Comparison of ENCODE assay signal across 22 cellular contexts in genomic region chr6:137487181-137487910, GRCh38. TPM values are rescaled to one million over a fixed set of nuclear protein-coding genes. Genes with fewer than 3 reads are reported as not detected.
DNase-seq lines count a peak whose midpoint lies in the region; ATAC-seq, FAIRE-seq and TF ChIP-seq lines count a peak whose summit lies in the region.
"Had no signal": no experiment of that assay in that cellular context is flagged by ENCODE, and none has a peak within 500 bp of the region (broad histone marks: within the 10 kb centered on the region; RNA-seq: fewer than 3 reads in every experiment).

No MANE protein-coding gene starts in this region.

- no peak for TF ChIP-seq CTCF in HepG2 (CRISPR knock-in tag; IDR thresholded peaks at IDR 0.05)

- no peaks in the 10 kb centered on the region for H3K79me2 ChIP-seq in HepG2 (ENCODE audit: insufficient read depth, low read length)

- no peaks in the 10 kb centered on the region for H4K20me1 ChIP-seq in HepG2 (ENCODE audit: insufficient read depth, low read length)

- TF ChIP-seq EP300 in HepG2 (IDR thresholded peaks at IDR 0.05; ENCODE audit: low read depth in 2 of 2, low read length in 2 of 2): no peak
- no peak for TF ChIP-seq EP300 in HepG2 (CRISPR knock-in tag; IDR thresholded peaks at IDR 0.05; ENCODE audit: borderline replicate concordance)

- H3K4me2 ChIP-seq in HepG2 (ENCODE audit: low read depth, low read length): no peak overlapping the region

- no peak for FAIRE-seq in HepG2 (lab: Jason Lieb, UNC)
- FAIRE-seq: HTR-8/SVneo, pancreas, TTC549 had no signal

- H3K27ac Mint-ChIP-seq in activated naive CD8-positive, alpha-beta T cell treated with anti-CD3 and anti-CD28 coated beads, Interleukin-2, amount 10 ng/mL, durations not matched to agents 7 days and 5 days: peak overlapping the region; percentile 69
- no peak overlapping the region for H3K27ac Mint-ChIP-seq in activated naive CD8-positive, alpha-beta T cell treated with anti-CD3 and anti-CD28 coated beads for 36 hours
- peak overlapping the region; percentile 73 for H3K27ac Mint-ChIP-seq in T-helper 17 cell
- peak overlapping the region; percentile 56 for H3K27ac Mint-ChIP-seq in stimulated activated naive B cell treated with anti-CD40 and anti-IgM and Interleukin-4, amounts not matched to agents 10 μg/mL and 1 μg/mL and 100 μg/mL, for 72 hours
- H3K27ac Mint-ChIP-seq: mesothelial cell of epicardium had no signal

- BruUV-seq in HepG2 (replicated peaks; lab: Mats Ljungman, UMichigan): no TSS peak

- DNase-seq in activated naive CD8-positive, alpha-beta T cell treated with anti-CD3 and anti-CD28 coated beads, Interleukin-2, amount 10 ng/mL, durations not matched to agents 7 days and 5 days: no peak
- no peak for DNase-seq in activated naive CD8-positive, alpha-beta T cell treated with anti-CD3 and anti-CD28 coated beads for 36 hours
- DNase-seq in T-helper 17 cell (no peak), NCI-H524 (lab: John Stamatoyannopoulos, UW) (no peak), HepG2 (ENCODE audit: low spot score) (no peak), right cardiac atrium (no peak)
- DNase-seq in stimulated activated naive B cell treated with anti-CD40 and anti-IgM and Interleukin-4, amounts not matched to agents 10 μg/mL and 1 μg/mL and 100 μg/mL, for 72 hours: no peak
- DNase-seq: body of pancreas, erythroblast, NCI-H1930, NCI-H510A, PC-3, SJCRH30, transverse colon had no signal

- H3K36me3 ChIP-seq in iPS-15b (ENCODE audit: control insufficient read depth, insufficient read depth, low read length): no peaks in the 10 kb centered on the region
- H3K36me3 ChIP-seq in HepG2 (replicated peaks in 1 of 2; ENCODE audit: control insufficient read depth in 1 of 2, insufficient read depth in 2 of 2, low read length in 2 of 2): no peaks in the 10 kb centered on the region
- H3K36me3 ChIP-seq: pancreas, SJCRH30, transverse colon had no signal

- POLR2A ChIA-PET in activated naive CD8-positive, alpha-beta T cell treated with anti-CD3 and anti-CD28 coated beads, Interleukin-2, amount 10 ng/mL, durations not matched to agents 7 days and 5 days (lab: Charles Lee): no interaction called here
- POLR2A ChIA-PET in HepG2 (lab: Yijun Ruan, JAX): no interaction called here

- intact Hi-C loops in HepG2 (cut with micrococcal nuclease; ENCODE audit: unreplicated experiment) (no loop called here), right cardiac atrium (cut with DNase I) (no loop called here)

- ATAC-seq in activated naive CD8-positive, alpha-beta T cell treated with anti-CD3 and anti-CD28 coated beads, Interleukin-2, amount 10 ng/mL, durations not matched to agents 7 days and 5 days (ENCODE audit: low read depth): no peak
- ATAC-seq in T-helper 17 cell (no peak), HepG2 (no peak), right cardiac atrium (no peak)
- ATAC-seq in stimulated activated naive B cell treated with anti-CD40 and anti-IgM and Interleukin-4, amounts not matched to agents 10 μg/mL and 1 μg/mL and 100 μg/mL, for 72 hours (replicated peaks): no peak
- ATAC-seq: body of pancreas, PC-3 had no signal

- H3K4me3 ChIP-seq in iPS-15b (ENCODE audit: low read depth, low read length): peak overlapping the region; percentile 62
- no peak overlapping the region for H3K4me3 ChIP-seq in HepG2 (replicated peaks in 1 of 3; ENCODE audit: insufficient read depth in 1 of 3, low read depth in 2 of 3, low read length in 3 of 3)
- H3K4me3 ChIP-seq in right cardiac atrium (ENCODE audit: low read length): no peak overlapping the region
- H3K4me3 ChIP-seq: body of pancreas, SJCRH30, smooth muscle cell, transverse colon had no signal

- H3K27ac ChIP-seq in HepG2 (ENCODE audit: extremely low read length, insufficient read depth, low read length) (no peak overlapping the region), right cardiac atrium (ENCODE audit: low read length) (no peak overlapping the region)
- H3K27ac ChIP-seq: body of pancreas, pancreas, SJCRH30, transverse colon had no signal

- CTCF ChIA-PET in HepG2 (lab: Yijun Ruan, JAX; ENCODE audit: low intra/inter-chr PET ratio, low total read pairs): no interaction called here

- no peak overlapping the region for H3K4me3 Mint-ChIP-seq in activated naive CD8-positive, alpha-beta T cell treated with anti-CD3 and anti-CD28 coated beads, Interleukin-2, amount 10 ng/mL, durations not matched to agents 7 days and 5 days
- H3K4me3 Mint-ChIP-seq in activated naive CD8-positive, alpha-beta T cell treated with anti-CD3 and anti-CD28 coated beads for 36 hours: no peak overlapping the region
- H3K4me3 Mint-ChIP-seq in T-helper 17 cell: peak overlapping the region; percentile 47
- H3K4me3 Mint-ChIP-seq in stimulated activated naive B cell treated with anti-CD40 and anti-IgM and Interleukin-4, amounts not matched to agents 10 μg/mL and 1 μg/mL and 100 μg/mL, for 72 hours: peak overlapping the region; percentile 57 to 58
- H3K4me3 Mint-ChIP-seq: mesothelial cell of epicardium had no signal

- H3K9me3 Mint-ChIP-seq in activated naive CD8-positive, alpha-beta T cell treated with anti-CD3 and anti-CD28 coated beads, Interleukin-2, amount 10 ng/mL, durations not matched to agents 7 days and 5 days: no peaks in the 10 kb centered on the region
- H3K9me3 Mint-ChIP-seq in activated naive CD8-positive, alpha-beta T cell treated with anti-CD3 and anti-CD28 coated beads for 36 hours: no peaks in the 10 kb centered on the region
- no peaks in the 10 kb centered on the region for H3K9me3 Mint-ChIP-seq in stimulated activated naive B cell treated with anti-CD40 and anti-IgM and Interleukin-4, amounts not matched to agents 10 μg/mL and 1 μg/mL and 100 μg/mL, for 72 hours
- H3K9me3 Mint-ChIP-seq: mesothelial cell of epicardium had no signal

- H3K4me1 Mint-ChIP-seq in activated naive CD8-positive, alpha-beta T cell treated with anti-CD3 and anti-CD28 coated beads, Interleukin-2, amount 10 ng/mL, durations not matched to agents 7 days and 5 days: peaks cover 11% of the 10 kb centered on the region
- peaks cover 31% of the 10 kb centered on the region for H3K4me1 Mint-ChIP-seq in activated naive CD8-positive, alpha-beta T cell treated with anti-CD3 and anti-CD28 coated beads for 36 hours
- H3K4me1 Mint-ChIP-seq in T-helper 17 cell: peaks cover 17% of the 10 kb centered on the region
- H3K4me1 Mint-ChIP-seq in stimulated activated naive B cell treated with anti-CD40 and anti-IgM and Interleukin-4, amounts not matched to agents 10 μg/mL and 1 μg/mL and 100 μg/mL, for 72 hours: peaks cover 9 to 44% of the 10 kb centered on the region in 2 donors

- 44% methylated on average over 17 of the region's 23 CpGs for WGBS in HepG2 (ENCODE audit: low lambda C conversion rate)
- WGBS in right cardiac atrium: 6% methylated on average over 23 of the region's 23 CpGs

- TF ChIP-seq RAD21 in HepG2 (CRISPR knock-in tag; IDR thresholded peaks at IDR 0.05): no peak

- TF ChIP-seq POLR2A in HepG2 (IDR thresholded peaks at IDR 0.05; ENCODE audit: insufficient read depth in 1 of 2, low read depth in 2 of 2, low read length in 2 of 2): no peak

- peaks cover 94% of the 10 kb centered on the region for H3K27me3 Mint-ChIP-seq in activated naive CD8-positive, alpha-beta T cell treated with anti-CD3 and anti-CD28 coated beads, Interleukin-2, amount 10 ng/mL, durations not matched to agents 7 days and 5 days
- peaks cover 87% of the 10 kb centered on the region for H3K27me3 Mint-ChIP-seq in activated naive CD8-positive, alpha-beta T cell treated with anti-CD3 and anti-CD28 coated beads for 36 hours
- peaks cover 88% of the 10 kb centered on the region for H3K27me3 Mint-ChIP-seq in T-helper 17 cell
- H3K27me3 Mint-ChIP-seq in stimulated activated naive B cell treated with anti-CD40 and anti-IgM and Interleukin-4, amounts not matched to agents 10 μg/mL and 1 μg/mL and 100 μg/mL, for 72 hours: peaks cover 70 to 84% of the 10 kb centered on the region in 2 donors

- H3K36me3 Mint-ChIP-seq in activated naive CD8-positive, alpha-beta T cell treated with anti-CD3 and anti-CD28 coated beads, Interleukin-2, amount 10 ng/mL, durations not matched to agents 7 days and 5 days: peaks cover 3% of the 10 kb centered on the region
- no peaks in the 10 kb centered on the region for H3K36me3 Mint-ChIP-seq in activated naive CD8-positive, alpha-beta T cell treated with anti-CD3 and anti-CD28 coated beads for 36 hours
- peaks cover 4% of the 10 kb centered on the region for H3K36me3 Mint-ChIP-seq in T-helper 17 cell (ENCODE audit: low read depth)
- peaks cover 0 to 2% of the 10 kb centered on the region in 2 donors for H3K36me3 Mint-ChIP-seq in stimulated activated naive B cell treated with anti-CD40 and anti-IgM and Interleukin-4, amounts not matched to agents 10 μg/mL and 1 μg/mL and 100 μg/mL, for 72 hours
- H3K36me3 Mint-ChIP-seq: mesothelial cell of epicardium had no signal

- H2AFZ ChIP-seq in HepG2 (ENCODE audit: low read length): no peak overlapping the region

- H3K9me3 ChIP-seq in T-helper 17 cell (ENCODE audit: control insufficient read depth, low read length, poor library complexity, severe bottlenecking) (no peaks in the 10 kb centered on the region), iPS-15b (ENCODE audit: control insufficient read depth, insufficient read depth, low read length) (no peaks in the 10 kb centered on the region), HepG2 (ENCODE audit: low read length) (no peaks in the 10 kb centered on the region), right cardiac atrium (ENCODE audit: control insufficient read depth, low read length) (no peaks in the 10 kb centered on the region)
- H3K9me3 ChIP-seq: body of pancreas, pancreas, SJCRH30, transverse colon had no signal

- H3K9ac ChIP-seq in iPS-15b (ENCODE audit: low read depth, low read length) (no peak overlapping the region), HepG2 (ENCODE audit: insufficient read depth, low read depth, low read length) (no peak overlapping the region)

- H3K4me1 ChIP-seq in iPS-15b (ENCODE audit: control insufficient read depth, insufficient read depth, low read length) (peaks cover 21% of the 10 kb centered on the region), HepG2 (ENCODE audit: insufficient read depth, low read length) (no peaks in the 10 kb centered on the region), right cardiac atrium (ENCODE audit: control insufficient read depth, insufficient read depth, low read length) (peaks cover 2% of the 10 kb centered on the region)
- H3K4me1 ChIP-seq: pancreas, SJCRH30 had no signal

- in situ Hi-C loops in HepG2 (cut with HindIII; ENCODE audit: extremely low pct_ligation_motif_present, low pct_unique_long_range_greater_than_20kb): no loop called here

- H3K27me3 ChIP-seq in iPS-15b (ENCODE audit: control insufficient read depth, insufficient read depth, low read length): peaks cover 87% of the 10 kb centered on the region
- peaks cover 6 to 51% of the 10 kb centered on the region in 2 experiments; a peak in 4 of 5 replicates for H3K27me3 ChIP-seq in HepG2 (ENCODE audit: control insufficient read depth in 1 of 2, insufficient read depth in 2 of 2, low read length in 2 of 2)
- H3K27me3 ChIP-seq in right cardiac atrium (ENCODE audit: control insufficient read depth, insufficient read depth): peaks cover 4% of the 10 kb centered on the region
- H3K27me3 ChIP-seq: SJCRH30 had no signal

RNA-seq across cellular contexts. Expression of gene OLIG3, which starts 6.8 kb away (rescaled TPM):
- total RNA-seq in activated naive CD8-positive, alpha-beta T cell treated with anti-CD3 and anti-CD28 coated beads, Interleukin-2, amount 10 ng/mL, durations not matched to agents 7 days and 5 days: not detected
- under 1 TPM; 0.10 to 0.21 TPM for total RNA-seq in activated naive CD8-positive, alpha-beta T cell treated with anti-CD3 and anti-CD28 coated beads for 36 hours
- under 1 TPM in 1 of 2 donors, not detected in 1; 0.12 TPM for total RNA-seq in T-helper 17 cell
- total RNA-seq in HepG2 (2016; rRNA removed; fragmentation: Illumina TruSeq; extraction: Trizol): not detected in 2 replicates
- not detected in 2 replicates for total RNA-seq in HepG2 (2016; cell fraction: cytosol; rRNA removed; fragmentation: Illumina TruSeq; extraction: Trizol; ENCODE audit: low read depth)
- total RNA-seq in HepG2 (2016; cell fraction: insoluble cytoplasmic fraction; rRNA removed; fragmentation: Illumina TruSeq; extraction: Trizol): not detected in 2 replicates
- total RNA-seq in HepG2 (2016; cell fraction: membrane; rRNA removed; fragmentation: Illumina TruSeq; extraction: Trizol): not detected in 2 replicates
- total RNA-seq in HepG2 (2016; cell fraction: nucleus; rRNA removed; fragmentation: Illumina TruSeq; extraction: Trizol): not detected in 2 replicates
- polyA plus RNA-seq in HepG2 (2011; rRNA removed): 0.03 TPM in 1 of 2 replicates, not detected in the other
- polyA plus RNA-seq in HepG2 (2011; cell fraction: cytosol; rRNA removed): 0.03 TPM in 1 of 2 replicates, not detected in the other
- not detected in 2 replicates for polyA plus RNA-seq in HepG2 (2011; cell fraction: nucleus; rRNA removed)
- not detected in 2 replicates for polyA plus RNA-seq in HepG2 (2012)
- not detected in 2 replicates for polyA plus RNA-seq in HepG2 (2016; cell fraction: cytosol; fragmentation: Illumina TruSeq; extraction: Trizol; ENCODE audit: low read depth)
- polyA plus RNA-seq in HepG2 (2016; cell fraction: insoluble cytoplasmic fraction; fragmentation: Illumina TruSeq; extraction: Trizol; ENCODE audit: low read depth): not detected in 2 replicates
- not detected in 2 replicates for polyA plus RNA-seq in HepG2 (2016; cell fraction: membrane; fragmentation: Illumina TruSeq; extraction: Trizol; ENCODE audit: low read depth)
- not detected in 2 replicates for polyA plus RNA-seq in HepG2 (2016; cell fraction: nucleus; fragmentation: Illumina TruSeq; extraction: Trizol; ENCODE audit: insufficient read depth, low read depth)
- polyA minus RNA-seq in HepG2 (2011; rRNA and poly(A)+ RNA removed; ENCODE audit: low replicate concordance): not detected in 2 replicates
- polyA minus RNA-seq in HepG2 (2011; cell fraction: cytosol; rRNA and poly(A)+ RNA removed): not detected in 2 replicates
- polyA minus RNA-seq in HepG2 (2011; cell fraction: nucleus; rRNA and poly(A)+ RNA removed): not detected in 2 replicates
- not detected for total RNA-seq in right cardiac atrium
- polyA plus RNA-seq in right cardiac atrium: not detected
- total RNA-seq: body of pancreas, glomerular endothelial cell, kidney epithelial cell, PC-3, SJCRH30, smooth muscle cell, transverse colon had no signal
- polyA plus RNA-seq: smooth muscle cell had no signal

Comparison
In these comparisons a context has a peak if more than half of its experiments do, and no peak if none do; other contexts are left out.
1. H3K4me3 Mint-ChIP-seq: peak in T-helper 17 cell (single experiment) and stimulated activated naive B cell treated with anti-CD40 and anti-IgM and Interleukin-4, amounts not matched to agents 10 μg/mL and 1 μg/mL and 100 μg/mL, for 72 hours (2 of 2); none in activated naive CD8-positive, alpha-beta T cell treated with anti-CD3 and anti-CD28 coated beads, Interleukin-2, amount 10 ng/mL, durations not matched to agents 7 days and 5 days (single experiment) and activated naive CD8-positive, alpha-beta T cell treated with anti-CD3 and anti-CD28 coated beads for 36 hours (single experiment).